10 cellular contexts compared by ENCODE assay signal in genomic region chr6:53070808-53071207, GRCh38. TPM values are rescaled to one million over a fixed set of nuclear protein-coding genes. Genes with fewer than 3 reads are reported as not detected.
DNase-seq lines count a peak whose midpoint lies in the region; ATAC-seq and TF ChIP-seq lines count a peak whose summit lies in the region.
"Had no signal": no experiment of that assay in that cellular context is flagged by ENCODE, and none has a peak within 500 bp of the region (broad histone marks: within the 10 kb centered on the region; RNA-seq: fewer than 3 reads in every experiment).

No MANE protein-coding gene starts in this region.

- H2AFZ ChIP-seq in hepatocyte, result no peak overlapping the region

- ATAC-seq in GM18508 (IDR thresholded peaks at IDR 0.05; ENCODE audit: insufficient read depth, unreplicated experiment) (peak; percentile 64), GM21367 (IDR thresholded peaks at IDR 0.05; ENCODE audit: unreplicated experiment) (peak; percentile 50), HG03378 (IDR thresholded peaks at IDR 0.05; ENCODE audit: unreplicated experiment) (peak; percentile 72), GM21381 (IDR thresholded peaks at IDR 0.05; ENCODE audit: unreplicated experiment) (no peak)

- H3K27ac ChIP-seq in hepatocyte, result no peak overlapping the region
- H3K27ac ChIP-seq: sigmoid colon, thoracic aorta had no signal

- H3K27me3 ChIP-seq in hepatocyte, result no peaks in the 10 kb centered on the region
- H3K27me3 ChIP-seq: sigmoid colon had no signal

- H3K4me2 ChIP-seq in hepatocyte, result no peak overlapping the region

- 74% methylated on average over 1 of the region's 1 CpG for WGBS in hepatocyte (ENCODE audit: low lambda C conversion rate, missing lambda C conversion rate)

- no peak overlapping the region for H3K4me3 ChIP-seq in hepatocyte
- H3K4me3 ChIP-seq: sigmoid colon, thoracic aorta had no signal

- TF ChIP-seq CTCF in hepatocyte (IDR thresholded peaks at IDR 0.05; ENCODE audit: poor library complexity), result peak; percentile 13

- H3K36me3 ChIP-seq in hepatocyte (replicated peaks; ENCODE audit: insufficient read depth, low read depth), result no peaks in the 10 kb centered on the region

- no peaks in the 10 kb centered on the region for H3K9me2 ChIP-seq in hepatocyte (replicated peaks; ENCODE audit: insufficient read depth)

- H3K9me3 ChIP-seq in hepatocyte (ENCODE audit: low read depth), result no peaks in the 10 kb centered on the region
- H3K9me3 ChIP-seq: sigmoid colon, thoracic aorta had no signal

- no peaks in the 10 kb centered on the region for H4K20me1 ChIP-seq in hepatocyte (ENCODE audit: insufficient read depth, poor library complexity, severe bottlenecking)

- peaks cover 64% of the 10 kb centered on the region for H3K79me2 ChIP-seq in hepatocyte

- DNase-seq in hepatocyte (ENCODE audit: low spot score) (no peak), NCI-H524 (lab: John Stamatoyannopoulos, UW) (no peak), Kasumi-1 (lab: John Stamatoyannopoulos, UW) (no peak)
- DNase-seq: NCI-H510A treated with DMSO at 0.1 percent for 48 hours, sigmoid colon had no signal

- peaks cover 20% of the 10 kb centered on the region for H3K4me1 ChIP-seq in hepatocyte (ENCODE audit: insufficient read depth)

RNA-seq across cellular contexts. Expression of gene FBXO9, which starts 5.6 kb away (rescaled TPM):
- total RNA-seq in hepatocyte, result 33.3 and 36.6 TPM in 2 replicates
- 79.8 and 84.0 TPM in 2 replicates for polyA plus RNA-seq in hepatocyte

RNA-seq across cellular contexts. Expression of gene CILK1, which starts 9.2 kb away (rescaled TPM):
- total RNA-seq in hepatocyte, result 30.0 and 30.5 TPM in 2 replicates
- 6.3 and 7.5 TPM in 2 replicates for polyA plus RNA-seq in hepatocyte
